In genomic region chr11:747176-748006, GRCh38 we compare ENCODE assay signal across 8 cellular contexts. TPM values are rescaled to one million over a fixed set of nuclear protein-coding genes. Genes with fewer than 3 reads are reported as not detected.
DNase-seq lines count a peak whose midpoint lies in the region; ATAC-seq and TF ChIP-seq lines count a peak whose summit lies in the region.

Gene TALDO1, plus strand, starts transcription at chr11:747464. Its CDS starts 18 bp downstream, at chr11:747482.

- no peaks in the 10 kb centered on the region for H4K20me1 ChIP-seq in fibroblast of lung (ENCODE audit: control insufficient read depth, extremely low read depth, insufficient read depth, low read length)

- TF ChIP-seq POLR2A in Peyer's patch (IDR thresholded peaks at IDR 0.05), result peak; percentile 57 to 64

- H3K4me3 ChIP-seq in Peyer's patch (peak within 1 kb of the TSS; percentile 68 to 98 (median 88)), fibroblast of lung (replicated peaks in 1 of 4; ENCODE audit: control extremely low read depth in 1 of 4, insufficient read depth in 1 of 4, low read depth in 3 of 4, low read length in 4 of 4) (peak within 1 kb of the TSS; percentile 58 to 86 (median 63))

- TF ChIP-seq CTCF in Peyer's patch (IDR thresholded peaks at IDR 0.05) (peak in 5 of 6 experiments; percentile 16 to 43 (median 34)), fibroblast of lung (conservative IDR thresholded peaks at IDR 0.05 in 1 of 2, IDR thresholded peaks at IDR 0.05 in 1 of 2; ENCODE audit: low read depth in 1 of 2, low read length in 2 of 2) (peak; percentile 3 to 13), natural killer cell (IDR thresholded peaks at IDR 0.05) (no peak)

- H3K79me2 ChIP-seq in fibroblast of lung (ENCODE audit: control insufficient read depth, insufficient read depth, low read length), result peaks cover 41% of the 10 kb centered on the region

- H3K4me1 Mint-ChIP-seq in natural killer cell, result peaks cover 9 to 14% of the 10 kb centered on the region in 2 donors

- H3K27me3 ChIP-seq in Peyer's patch, result no peaks in the 10 kb centered on the region
- H3K27me3 ChIP-seq in fibroblast of lung (ENCODE audit: control insufficient read depth, insufficient read depth, low read length), result no peaks in the 10 kb centered on the region

- intact Hi-C loops in natural killer cell (cut with micrococcal nuclease), result no loop called here

- DNase-seq in DMS79 (lab: John Stamatoyannopoulos, UW), result peak; percentile 52
- DNase-seq in KBM-7, result peak; percentile 91
- DNase-seq in Peyer's patch, result peak; percentile 90 to 96 (median 96)
- DNase-seq in activated T-helper 1 cell treated with anti-CD3 and anti-CD28 coated beads, Interleukin-2, amount 50 U/mL, for 16 hours (ENCODE audit: low read depth in 1 of 2, low spot score in 1 of 2), result peak; percentile 50 to 80
- DNase-seq in fibroblast of lung (ENCODE audit: low read depth in 2 of 2), result peak; percentile 73 to 78
- DNase-seq in natural killer cell, result peak; percentile 77
- peak; percentile 82 for DNase-seq in stimulated activated naive CD4-positive, alpha-beta T cell treated with Interleukin-2 at 50 U/mL for 16 hours (lab: John Stamatoyannopoulos, UW)

- peak within 1 kb of the TSS; percentile 96 for H3K4me2 ChIP-seq in fibroblast of lung (ENCODE audit: extremely low read depth, insufficient read depth, low read length)

- no peaks in the 10 kb centered on the region for H3K36me3 Mint-ChIP-seq in natural killer cell

- H3K27ac ChIP-seq in Peyer's patch (peak within 1 kb of the TSS; percentile 75 to 93 (median 82)), fibroblast of lung (ENCODE audit: insufficient read depth, low read length) (peak within 1 kb of the TSS; percentile 65)

- peak within 1 kb of the TSS; percentile 93 for H3K4me3 Mint-ChIP-seq in natural killer cell

- ATAC-seq in GM21619 (IDR thresholded peaks at IDR 0.05; ENCODE audit: unreplicated experiment) (peak; percentile 87), natural killer cell (peak; percentile 91 to 93 (median 92))

- H3K9me3 ChIP-seq in Peyer's patch (no peaks in the 10 kb centered on the region), fibroblast of lung (ENCODE audit: control insufficient read depth, insufficient read depth, low read depth, low read length) (no peaks in the 10 kb centered on the region)

- H2AFZ ChIP-seq in fibroblast of lung (ENCODE audit: low read length), result peak within 1 kb of the TSS; percentile 78

- peaks cover 0 to 2% (median 0%) of the 10 kb centered on the region in 3 donors for H3K36me3 ChIP-seq in Peyer's patch
- H3K36me3 ChIP-seq in fibroblast of lung (ENCODE audit: control insufficient read depth, insufficient read depth, low read length), result peaks cover under 1% of the 10 kb centered on the region

- peak within 1 kb of the TSS; percentile 83 for H3K9ac ChIP-seq in fibroblast of lung (ENCODE audit: insufficient read depth, low read length)

- peaks cover 0 to 31% (median 13%) of the 10 kb centered on the region in 4 donors for H3K4me1 ChIP-seq in Peyer's patch
- H3K4me1 ChIP-seq in fibroblast of lung (ENCODE audit: control insufficient read depth, extremely low read depth, insufficient read depth, low read length), result no peaks in the 10 kb centered on the region

- in situ Hi-C loops in KBM-7 (cut with MboI; ENCODE audit: low pct_unique_long_range_greater_than_20kb, low sequenced_read_pairs), result no loop called here

- no peaks in the 10 kb centered on the region for H3K9me3 Mint-ChIP-seq in natural killer cell

- no peaks in the 10 kb centered on the region for H3K27me3 Mint-ChIP-seq in natural killer cell (ENCODE audit: low read depth in 2 of 2)

- peak within 1 kb of the TSS in 1 of 2 donors; percentile 83 for H3K27ac Mint-ChIP-seq in natural killer cell

RNA-seq across cellular contexts. Expression of gene TALDO1, which starts in this region (rescaled TPM):
- total RNA-seq in Peyer's patch, result 100 to 1,000 TPM; 140 to 175 (median 149) TPM
- 99.4 and 150 TPM in 2 replicates for total RNA-seq in fibroblast of lung
- 136 and 189 TPM in 2 replicates for polyA plus RNA-seq in fibroblast of lung
- 195 and 256 TPM in 2 replicates for polyA plus RNA-seq in fibroblast of lung (2012)
- polyA minus RNA-seq in fibroblast of lung (ENCODE audit: low replicate concordance), result 106 and 171 TPM in 2 replicates
- 10 to 100 TPM; 46.1 to 94.8 (median 55.4) TPM for total RNA-seq in natural killer cell

Comparison
In these comparisons a context has a peak if more than half of its experiments do, and no peak if none do; other contexts are left out.
1. Peak in every context shown above with its lines: DNase-seq, ATAC-seq, H3K4me3 ChIP-seq and H3K27ac ChIP-seq.